ENCODE assay signal across 18 cellular contexts in the genomic region with DNA sequence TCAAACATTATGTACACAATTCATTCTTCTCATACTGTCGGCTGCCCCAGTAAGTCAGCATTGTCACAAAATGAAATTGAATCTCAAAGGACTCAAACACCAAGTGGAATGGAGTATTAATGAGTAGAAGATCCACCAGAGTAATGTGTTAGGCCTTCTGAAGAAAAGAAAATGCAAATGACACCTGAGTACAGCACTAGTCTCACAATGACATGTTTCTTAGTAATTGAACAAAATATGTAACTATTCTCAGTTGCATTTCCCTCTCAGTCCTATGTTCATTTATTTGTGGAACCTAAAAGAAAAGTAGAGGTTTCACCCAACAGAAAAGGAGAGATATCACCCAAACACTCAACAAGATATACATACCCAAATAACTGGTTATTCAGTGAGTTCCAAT.
"Had no signal": no experiment of that assay in that cellular context is flagged by ENCODE, and none has a peak within 500 bp of the region (broad histone marks: within the 10 kb centered on the region; RNA-seq: fewer than 3 reads in every experiment).

No MANE protein-coding gene starts in this region.

- H3K36me3 ChIP-seq: breast epithelium, lower lobe of right lung had no signal

- H3K9me3 ChIP-seq: breast epithelium, lower lobe of right lung, testis had no signal

- DNase-seq: activated CD4-positive, alpha-beta T cell treated with anti-CD3 and anti-CD28 coated beads, Interleukin-2, amount 50 U/mL, for 1 hour; activated CD8-positive, alpha-beta memory T cell treated with anti-CD3 and anti-CD28 coated beads, Interleukin-2, amount 50 U/mL, for 4 hours; activated T-cell treated with anti-CD3 and anti-CD28 coated beads, Interleukin-2, amount 50 U/mL, for 4 hours; erythroblast; foreskin melanocyte; glutamatergic neuron; hippocampal formation; left colon; lower lobe of right lung; naive thymus-derived CD8-positive, alpha-beta T cell; psoas muscle; right cardiac atrium; stimulated activated CD4-positive, alpha-beta T cell treated with anti-CD3 and anti-CD28 coated beads, Interleukin-15, amount 100 ng/mL, for 24 hours; stimulated activated CD4-positive, alpha-beta T cell treated with anti-CD3 and anti-CD28 coated beads, Interleukin-4, amount 100 ng/mL, for 1 hour; testis had no signal

- H3K4me3 ChIP-seq: breast epithelium, coronary artery, lower lobe of right lung, psoas muscle, testis had no signal

- ATAC-seq: activated CD4-positive, CD25-positive, alpha-beta regulatory T cell treated with anti-CD3 and anti-CD28 coated beads, Interleukin-2, amount 50 U/mL, for 24 hours; activated T-cell treated with anti-CD3 and anti-CD28 coated beads, Interleukin-2, amount 50 U/mL, for 4 hours; left colon; lower lobe of right lung; naive thymus-derived CD8-positive, alpha-beta T cell; psoas muscle; right cardiac atrium had no signal

- H3K27me3 ChIP-seq: breast epithelium, testis had no signal

- H3K4me1 ChIP-seq: breast epithelium, psoas muscle, testis had no signal

- H3K27ac ChIP-seq: breast epithelium, coronary artery, lower lobe of right lung, psoas muscle, testis had no signal
